ENCODE assay signal across 17 cellular contexts in the genomic region with DNA sequence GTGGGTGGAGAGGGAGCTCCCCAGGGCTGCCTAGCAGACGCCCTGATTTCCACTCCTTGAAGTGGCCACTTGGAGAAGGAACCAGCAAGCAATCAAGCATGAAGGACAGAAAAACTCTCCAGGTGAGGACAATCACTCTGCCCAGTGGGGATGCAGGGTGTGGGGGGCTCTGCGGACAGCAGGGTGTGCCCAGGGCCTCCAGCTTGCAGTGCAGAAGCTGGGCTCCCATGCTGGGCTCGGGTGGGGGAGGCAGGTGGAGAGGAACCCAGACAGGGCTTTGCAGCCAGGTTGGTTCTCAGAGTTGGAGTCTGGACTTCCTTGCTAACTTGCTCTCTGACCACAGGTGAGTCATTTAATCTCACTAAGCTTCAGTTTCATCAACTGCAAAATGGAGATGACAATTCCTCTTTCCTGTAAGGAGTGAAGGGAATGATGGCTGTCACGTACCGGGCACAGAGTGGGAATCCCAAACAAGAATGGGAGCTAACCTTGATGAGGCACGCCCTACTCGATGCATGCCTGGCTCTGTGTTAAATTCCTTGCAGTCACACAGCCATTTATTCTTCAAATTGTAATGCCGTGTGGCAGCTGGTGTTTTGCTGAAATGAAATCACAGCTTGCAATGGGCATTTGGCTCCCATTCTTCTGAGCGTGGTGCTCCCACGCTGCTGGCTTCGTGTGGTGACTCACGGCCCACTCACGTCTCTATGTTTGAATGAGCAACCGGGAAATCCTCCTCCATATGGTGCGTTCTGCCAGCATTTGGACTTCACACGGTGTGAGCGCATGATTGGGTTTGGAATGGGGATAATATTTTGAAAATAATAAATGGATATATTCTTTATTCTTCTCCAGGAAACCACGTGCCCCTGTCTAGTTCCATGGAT.
A peak's percentile ranks its signal among the peaks of the same experiment; 100 is the strongest.
DNase-seq lines count a peak whose midpoint lies in the region; ATAC-seq and TF ChIP-seq lines count a peak whose summit lies in the region.
"Had no signal": no experiment of that assay in that cellular context is flagged by ENCODE, and none has a peak within 500 bp of the region (broad histone marks: within the 10 kb centered on the region; RNA-seq: fewer than 3 reads in every experiment).

No MANE protein-coding gene starts in this region.

- H4K20me1 ChIP-seq in neural progenitor cell (ENCODE audit: low read depth) = no peaks in the 10 kb centered on the region

- H3K4me3 Mint-ChIP-seq in MCF 10A (ENCODE audit: unreplicated experiment) = no peak overlapping the region
- no peak overlapping the region for H3K4me3 Mint-ChIP-seq in neural progenitor cell
- H3K4me3 Mint-ChIP-seq in naive thymus-derived CD4-positive, alpha-beta T cell = no peak overlapping the region
- H3K4me3 Mint-ChIP-seq: activated naive CD4-positive, alpha-beta T cell treated with anti-CD3 and anti-CD28 coated beads, Interleukin-2, amount 10 ng/mL, durations not matched to agents 7 days and 5 days; CD14-positive monocyte; naive thymus-derived CD8-positive, alpha-beta T cell had no signal

- ATAC-seq in naive thymus-derived CD4-positive, alpha-beta T cell = no peak
- ATAC-seq in GM19397 (IDR thresholded peaks at IDR 0.05; ENCODE audit: unreplicated experiment) = no peak
- ATAC-seq: heart left ventricle; left lung; naive thymus-derived CD8-positive, alpha-beta T cell had no signal

- H3K4me2 ChIP-seq in neural progenitor cell = peak overlapping the region; percentile 55

- POLR2A ChIA-PET in MCF 10A (lab: Yijun Ruan, JAX) = no interaction called here
- POLR2A ChIA-PET in naive thymus-derived CD4-positive, alpha-beta T cell (lab: Charles Lee) = no interaction called here

- H3K4me1 ChIP-seq in neural progenitor cell = peaks cover 13% of the 10 kb centered on the region
- H3K4me1 ChIP-seq in naive thymus-derived CD4-positive, alpha-beta T cell (ENCODE audit: control insufficient read depth in 2 of 2, insufficient read depth in 2 of 2, low read length in 2 of 2) = no peaks in the 10 kb centered on the region
- H3K4me1 ChIP-seq: heart left ventricle, left lung, SJCRH30 had no signal

- no peak overlapping the region for H3K27ac ChIP-seq in neural progenitor cell
- no peak overlapping the region for H3K27ac ChIP-seq in naive thymus-derived CD4-positive, alpha-beta T cell (ENCODE audit: low read depth, low read length)
- H3K27ac ChIP-seq: heart left ventricle, HL-60, left lung, SJCRH30 had no signal

- peak; percentile 8 for DNase-seq in ELR (ENCODE audit: low read depth)
- DNase-seq in NCI-H1694 treated with DMSO at 0.1 percent for 48 hours (lab: John Stamatoyannopoulos, UW) = peak; percentile 93
- peak; percentile 47 for DNase-seq in MCF 10A (ENCODE audit: unreplicated experiment)
- no peak for DNase-seq in neural progenitor cell (ENCODE audit: low spot score)
- no peak for DNase-seq in iPS-NIHi11 (ENCODE audit: low spot score)
- no peak for DNase-seq in naive thymus-derived CD4-positive, alpha-beta T cell
- DNase-seq in MV-4-11 (lab: John Stamatoyannopoulos, UW) = no peak
- DNase-seq: activated naive CD4-positive, alpha-beta T cell treated with anti-CD3 and anti-CD28 coated beads, Interleukin-2, amount 10 ng/mL, durations not matched to agents 7 days and 5 days; heart left ventricle; NCI-H526; SJCRH30; stimulated activated naive CD4-positive, alpha-beta T cell treated with Interleukin-2 at 50 U/mL for 16 hours had no signal

- H3K27me3 Mint-ChIP-seq in MCF 10A (ENCODE audit: insufficient read depth, unreplicated experiment) (no peaks in the 10 kb centered on the region), neural progenitor cell (ENCODE audit: insufficient read depth, low read depth) (peaks cover 11% of the 10 kb centered on the region)
- peaks cover 0 to 29% (median 4%) of the 10 kb centered on the region in 5 donors for H3K27me3 Mint-ChIP-seq in naive thymus-derived CD4-positive, alpha-beta T cell

- no peak overlapping the region for H2AFZ ChIP-seq in neural progenitor cell (replicated peaks)

- no peak overlapping the region for H3K9ac ChIP-seq in neural progenitor cell

- CTCF ChIA-PET in MCF 10A (lab: Yijun Ruan, JAX) = interaction anchor here (0.6 to 1.0 kb wide), 3 partner anchors 9 to 599 kb away, joined by 3 read pairs; no protein-coding TSS in a partner anchor
- CTCF ChIA-PET in naive thymus-derived CD4-positive, alpha-beta T cell (lab: Charles Lee) = no interaction called here

- no peak overlapping the region for H3K4me3 ChIP-seq in neural progenitor cell
- H3K4me3 ChIP-seq in naive thymus-derived CD4-positive, alpha-beta T cell (ENCODE audit: low read length) = no peak overlapping the region
- H3K4me3 ChIP-seq: heart left ventricle, left lung, SJCRH30 had no signal

- no peaks in the 10 kb centered on the region for H3K79me2 ChIP-seq in neural progenitor cell (ENCODE audit: low read depth)

- no TSS peak for BruUV-seq in MCF 10A (replicated peaks; lab: Mats Ljungman, UMichigan)

- intact Hi-C loops in MCF 10A (cut with micrococcal nuclease) = no loop called here
- intact Hi-C loops in naive thymus-derived CD4-positive, alpha-beta T cell (cut with micrococcal nuclease) = no loop called here

- peaks cover 18% of the 10 kb centered on the region for H3K4me1 Mint-ChIP-seq in MCF 10A (ENCODE audit: insufficient read depth, unreplicated experiment)
- H3K4me1 Mint-ChIP-seq in neural progenitor cell = peaks cover 25% of the 10 kb centered on the region
- no peaks in the 10 kb centered on the region for H3K4me1 Mint-ChIP-seq in naive thymus-derived CD4-positive, alpha-beta T cell
- H3K4me1 Mint-ChIP-seq: activated naive CD4-positive, alpha-beta T cell treated with anti-CD3 and anti-CD28 coated beads, Interleukin-2, amount 10 ng/mL, durations not matched to agents 7 days and 5 days; CD14-positive monocyte; naive thymus-derived CD8-positive, alpha-beta T cell had no signal

- H3F3A ChIP-seq in neural progenitor cell (ENCODE audit: low read depth) = no peaks in the 10 kb centered on the region

- H3K36me3 Mint-ChIP-seq in MCF 10A (ENCODE audit: insufficient read depth, unreplicated experiment) (peaks cover 5% of the 10 kb centered on the region), neural progenitor cell (no peaks in the 10 kb centered on the region)
- H3K36me3 Mint-ChIP-seq in naive thymus-derived CD4-positive, alpha-beta T cell = no peaks in the 10 kb centered on the region
- H3K36me3 Mint-ChIP-seq: activated naive CD4-positive, alpha-beta T cell treated with anti-CD3 and anti-CD28 coated beads, Interleukin-2, amount 10 ng/mL, durations not matched to agents 7 days and 5 days; CD14-positive monocyte; naive thymus-derived CD8-positive, alpha-beta T cell had no signal

- no peak overlapping the region for H3K27ac Mint-ChIP-seq in MCF 10A (ENCODE audit: low read depth, unreplicated experiment)
- peak overlapping the region; percentile 14 for H3K27ac Mint-ChIP-seq in neural progenitor cell
- no peak overlapping the region for H3K27ac Mint-ChIP-seq in naive thymus-derived CD4-positive, alpha-beta T cell
- H3K27ac Mint-ChIP-seq: activated naive CD4-positive, alpha-beta T cell treated with anti-CD3 and anti-CD28 coated beads, Interleukin-2, amount 10 ng/mL, durations not matched to agents 7 days and 5 days; CD14-positive monocyte; naive thymus-derived CD8-positive, alpha-beta T cell had no signal

- no peak for TF ChIP-seq CTCF in MCF 10A (IDR thresholded peaks at IDR 0.05; ENCODE audit: unreplicated experiment)
- TF ChIP-seq CTCF in neural progenitor cell (IDR thresholded peaks at IDR 0.05) = no peak

- no peaks in the 10 kb centered on the region for H3K9me3 Mint-ChIP-seq in MCF 10A (ENCODE audit: unreplicated experiment)
- no peaks in the 10 kb centered on the region for H3K9me3 Mint-ChIP-seq in neural progenitor cell
- peaks cover 0 to 1% (median 0%) of the 10 kb centered on the region in 11 donors for H3K9me3 Mint-ChIP-seq in naive thymus-derived CD4-positive, alpha-beta T cell
- H3K9me3 Mint-ChIP-seq: activated naive CD4-positive, alpha-beta T cell treated with anti-CD3 and anti-CD28 coated beads, Interleukin-2, amount 10 ng/mL, durations not matched to agents 7 days and 5 days; CD14-positive monocyte; naive thymus-derived CD8-positive, alpha-beta T cell had no signal

- no peaks in the 10 kb centered on the region for H3K27me3 ChIP-seq in neural progenitor cell
- H3K27me3 ChIP-seq in naive thymus-derived CD4-positive, alpha-beta T cell (ENCODE audit: control insufficient read depth in 2 of 2, insufficient read depth in 2 of 2, low read length in 2 of 2) = no peaks in the 10 kb centered on the region
- H3K27me3 ChIP-seq: SJCRH30 had no signal

- H3K9me3 ChIP-seq in neural progenitor cell (ENCODE audit: low read depth) = no peaks in the 10 kb centered on the region
- H3K9me3 ChIP-seq in naive thymus-derived CD4-positive, alpha-beta T cell (ENCODE audit: control insufficient read depth in 2 of 3, low read length in 3 of 3) = no peaks in the 10 kb centered on the region
- H3K9me3 ChIP-seq: heart left ventricle, left lung, SJCRH30 had no signal

- H3K36me3 ChIP-seq in neural progenitor cell = no peaks in the 10 kb centered on the region
- H3K36me3 ChIP-seq in naive thymus-derived CD4-positive, alpha-beta T cell (ENCODE audit: control insufficient read depth in 2 of 3, insufficient read depth in 3 of 3, low read length in 3 of 3) = no peaks in the 10 kb centered on the region
- H3K36me3 ChIP-seq: heart left ventricle, left lung, SJCRH30 had no signal

Comparison
In these comparisons a context has a peak if more than half of its experiments do, and no peak if none do; other contexts are left out.
1. DNase-seq: peak in ELR (single experiment), NCI-H1694 treated with DMSO at 0.1 percent for 48 hours (single experiment) and MCF 10A (single experiment); none in neural progenitor cell (single experiment), iPS-NIHi11 (single experiment), naive thymus-derived CD4-positive, alpha-beta T cell (0 of 9) and MV-4-11 (single experiment).